In genomic region chr11:50036239-50036638, GRCh38 we compare ENCODE assay signal across 5 cellular contexts. TPM values are rescaled to one million over a fixed set of nuclear protein-coding genes. Genes with fewer than 3 reads are reported as not detected.
"Had no signal": no experiment of that assay in that cellular context is flagged by ENCODE, and none has a peak within 500 bp of the region (broad histone marks: within the 10 kb centered on the region; RNA-seq: fewer than 3 reads in every experiment).

No MANE protein-coding gene starts in this region.

RNA-seq across cellular contexts. Expression of gene OR4C45, which starts 3.6 kb away (rescaled TPM):
- total RNA-seq: HepG2, HT-29, HT1080, IMR-90 had no signal
- polyA plus RNA-seq: HepG2, IgD-negative memory B cell, IMR-90 had no signal

RNA-seq across cellular contexts. Expression of gene OR4C12, which starts 53.9 kb away (rescaled TPM):
- total RNA-seq: HepG2, HT-29, HT1080, IMR-90 had no signal
- polyA plus RNA-seq: HepG2, IgD-negative memory B cell, IMR-90 had no signal
